1 cellular context compared by ENCODE assay signal in the genomic region with DNA sequence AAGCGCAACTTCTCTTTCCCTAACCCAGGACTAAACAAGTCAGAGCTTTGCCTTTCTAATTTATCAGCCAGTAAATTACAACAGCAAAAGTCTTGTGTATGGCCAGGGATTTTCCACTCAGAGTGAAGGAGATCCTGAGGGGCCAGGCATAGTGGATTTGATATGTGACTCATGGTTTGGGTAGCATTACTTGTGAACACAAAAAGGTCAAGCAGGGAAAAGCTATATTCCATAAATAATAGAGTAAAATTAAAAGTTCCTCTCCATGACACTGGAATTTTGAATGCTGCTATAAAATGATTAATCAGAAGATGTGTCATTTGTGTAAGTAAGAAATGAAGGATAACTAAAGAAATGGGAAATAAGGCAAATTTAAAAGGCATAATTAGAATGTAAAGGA.
TF ChIP-seq lines count a peak whose summit lies in the region.

No MANE protein-coding gene starts in this region.

TF ChIP-seq in H1, 55 proteins besides CTCF, POLR2A, EP300 and RAD21 (continued from another document):
- TF ChIP-seq, protein P1, sequence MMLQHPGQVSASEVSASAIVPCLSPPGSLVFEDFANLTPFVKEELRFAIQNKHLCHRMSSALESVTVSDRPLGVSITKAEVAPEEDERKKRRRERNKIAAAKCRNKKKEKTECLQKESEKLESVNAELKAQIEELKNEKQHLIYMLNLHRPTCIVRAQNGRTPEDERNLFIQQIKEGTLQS (IDR thresholded peaks at IDR 0.05; ENCODE audit: insufficient read depth, low read depth, low read length): no peak
